26 cellular contexts compared by ENCODE assay signal in the genomic region with DNA sequence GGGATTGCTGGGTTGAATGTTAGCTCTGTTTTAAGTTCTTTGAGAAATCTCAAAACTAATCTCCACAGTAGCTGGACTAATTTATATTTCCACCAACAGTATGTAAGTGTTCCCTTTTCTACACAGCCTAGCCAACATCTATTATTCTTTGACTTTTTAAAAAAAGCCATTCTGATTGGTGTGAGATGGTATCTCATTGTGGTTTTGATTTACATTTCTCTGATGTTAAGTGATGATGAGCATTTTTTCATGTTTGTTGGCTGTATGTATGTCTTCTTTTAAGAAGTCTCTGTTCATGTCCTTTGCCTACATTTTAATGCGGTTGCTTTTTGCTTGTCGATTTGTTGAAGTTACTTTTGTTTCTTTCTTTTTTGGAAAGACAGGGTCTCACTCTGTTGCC.
"Had no signal": no experiment of that assay in that cellular context is flagged by ENCODE, and none has a peak within 500 bp of the region (broad histone marks: within the 10 kb centered on the region; RNA-seq: fewer than 3 reads in every experiment).

No MANE protein-coding gene starts in this region.

- H3K9me3 Mint-ChIP-seq: neural progenitor cell had no signal

- H3K36me3 ChIP-seq: cardiac muscle cell, lower lobe of right lung, neural progenitor cell, stomach, uterus, WERI-Rb-1 had no signal

- ATAC-seq: body of pancreas; foreskin keratinocyte; lower lobe of right lung; mucosa of descending colon; sciatic nerve; stimulated activated memory B cell treated with anti-CD40 and anti-IgM and Interleukin-4, amounts not matched to agents 10 μg/mL and 1 μg/mL and 100 μg/mL, for 72 hours had no signal

- H3K4me1 Mint-ChIP-seq: naive B cell, neural progenitor cell had no signal

- H3K4me3 ChIP-seq: body of pancreas, cardiac muscle cell, lower lobe of right lung, mucosa of descending colon, neural progenitor cell, stomach, uterus had no signal

- H3K9ac ChIP-seq: neural progenitor cell had no signal

- H3K36me3 Mint-ChIP-seq: naive B cell; neural progenitor cell; stimulated activated memory B cell treated with anti-CD40 and anti-IgM and Interleukin-4, amounts not matched to agents 10 μg/mL and 1 μg/mL and 100 μg/mL, for 72 hours had no signal

- H3K27me3 ChIP-seq: body of pancreas, foreskin keratinocyte, uterus had no signal

- H3K4me1 ChIP-seq: body of pancreas, foreskin keratinocyte, lower lobe of right lung, neural progenitor cell, stomach, uterus had no signal

- H3K27ac ChIP-seq: body of pancreas, cardiac muscle cell, foreskin keratinocyte, lower lobe of right lung, neural progenitor cell, stomach, uterus, WERI-Rb-1 had no signal

- DNase-seq: activated CD4-positive, alpha-beta T cell treated with anti-CD3 and anti-CD28 coated beads, Interleukin-2, amount 50 U/mL, for 48 hours; activated CD4-positive, CD25-positive, alpha-beta regulatory T cell treated with anti-CD3 and anti-CD28 coated beads, Interleukin-2, amount 50 U/mL, for 72 hours; activated CD8-positive, alpha-beta memory T cell treated with anti-CD3 and anti-CD28 coated beads, Interleukin-2, amount 50 U/mL, for 48 hours; activated T-cell treated with anti-CD3 and anti-CD28 coated beads, Interleukin-2, amount 50 U/mL, for 48 hours; anterior cingulate cortex; body of pancreas; dermis blood vessel endothelial cell; effector memory CD4-positive, alpha-beta T cell; foreskin keratinocyte; kidney; lower lobe of right lung; mesendoderm; mucosa of descending colon; naive B cell; posterior cingulate gyrus; small intestine; stimulated activated CD4-positive, alpha-beta T cell treated with anti-CD3 and anti-CD28 coated beads, Interleukin-2, amount 100 ng/mL, for 24 hours; stomach; SW 1271; trophoblast cell; uterus; WERI-Rb-1 had no signal

- H3K9me3 ChIP-seq: body of pancreas, lower lobe of right lung, mucosa of descending colon, stomach, uterus had no signal

- H3K4me3 Mint-ChIP-seq: naive B cell; neural progenitor cell; stimulated activated memory B cell treated with anti-CD40 and anti-IgM and Interleukin-4, amounts not matched to agents 10 μg/mL and 1 μg/mL and 100 μg/mL, for 72 hours had no signal

- H3K27ac Mint-ChIP-seq: naive B cell; neural progenitor cell; stimulated activated memory B cell treated with anti-CD40 and anti-IgM and Interleukin-4, amounts not matched to agents 10 μg/mL and 1 μg/mL and 100 μg/mL, for 72 hours had no signal
